In genomic region chr6:144341831-144342527, GRCh38 we compare ENCODE assay signal across 7 cellular contexts. TPM values are rescaled to one million over a fixed set of nuclear protein-coding genes. Genes with fewer than 3 reads are reported as not detected.
DNase-seq lines count a peak whose midpoint lies in the region; ATAC-seq, FAIRE-seq and TF ChIP-seq lines count a peak whose summit lies in the region.

No MANE protein-coding gene starts in this region.

- H3K4me1 ChIP-seq in stomach, result peaks cover 63 to 94% (median 80%) of the 10 kb centered on the region in 4 donors

- 66 to 78% (median 76%) methylated on average over 5 of the region's 5 CpGs for WGBS in stomach, 5 donors

- DNase-seq in bronchial epithelial cell (ENCODE audit: low read depth) (peak; percentile 44), stomach (no peak), A172 (ENCODE audit: low spot score) (no peak), SKM-1 (lab: John Stamatoyannopoulos, UW; ENCODE audit: unreplicated experiment) (no peak), GM03348 (ENCODE audit: low spot score) (no peak)

- peak; percentile 44 for ATAC-seq in GM19452 (IDR thresholded peaks at IDR 0.05; ENCODE audit: unreplicated experiment)
- peak; percentile 55 for ATAC-seq in HG03159 (IDR thresholded peaks at IDR 0.05; ENCODE audit: unreplicated experiment)

- TF ChIP-seq CTCF in bronchial epithelial cell (IDR thresholded peaks at IDR 0.05; ENCODE audit: insufficient read depth, low read length, severe bottlenecking) (no peak), stomach (IDR thresholded peaks at IDR 0.05) (no peak)

- no peak for FAIRE-seq in bronchial epithelial cell (lab: Jason Lieb, UNC)

- no peak for TF ChIP-seq EP300 in stomach (IDR thresholded peaks at IDR 0.05)

- peak overlapping the region in 4 of 5 donors; percentile 34 to 86 (median 73) for H3K27ac ChIP-seq in stomach

- no peaks in the 10 kb centered on the region for H3K9me3 ChIP-seq in stomach

- TF ChIP-seq POLR2A in stomach (IDR thresholded peaks at IDR 0.05), result no peak

- H3K27me3 ChIP-seq in bronchial epithelial cell (ENCODE audit: control insufficient read depth, insufficient read depth, low read length) (no peaks in the 10 kb centered on the region), stomach (no peaks in the 10 kb centered on the region)

- H3K4me3 ChIP-seq in bronchial epithelial cell (ENCODE audit: low read depth, low read length), result no peak overlapping the region
- H3K4me3 ChIP-seq in stomach, result no peak overlapping the region

- intact Hi-C loops in stomach (cut with DNase I; ENCODE audit: low total_unique reads), result no loop called here

- H3K36me3 ChIP-seq in bronchial epithelial cell (ENCODE audit: control insufficient read depth, insufficient read depth, low read length), result no peaks in the 10 kb centered on the region
- H3K36me3 ChIP-seq in stomach, result no peaks in the 10 kb centered on the region

RNA-seq across cellular contexts. Expression of gene UTRN, which starts 56.8 kb away (rescaled TPM):
- total RNA-seq in bronchial epithelial cell, result 38.4 and 101 TPM in 2 replicates
- total RNA-seq in stomach, result 100 to 1,000 TPM in 4 of 5 donors, 10 to 100 TPM in 1; 60.3 to 218 (median 190) TPM
- 10 to 100 TPM in 2 of 3 donors, 1 to 10 TPM in 1; 5.4 to 16.0 (median 12.0) TPM for polyA plus RNA-seq in stomach
- 31.9 and 37.0 TPM in 2 replicates for total RNA-seq in A172 (2014; rRNA removed; shearing (Covaris generic))
